Comparison of ENCODE assay signal across 2 cellular contexts in the genomic region with DNA sequence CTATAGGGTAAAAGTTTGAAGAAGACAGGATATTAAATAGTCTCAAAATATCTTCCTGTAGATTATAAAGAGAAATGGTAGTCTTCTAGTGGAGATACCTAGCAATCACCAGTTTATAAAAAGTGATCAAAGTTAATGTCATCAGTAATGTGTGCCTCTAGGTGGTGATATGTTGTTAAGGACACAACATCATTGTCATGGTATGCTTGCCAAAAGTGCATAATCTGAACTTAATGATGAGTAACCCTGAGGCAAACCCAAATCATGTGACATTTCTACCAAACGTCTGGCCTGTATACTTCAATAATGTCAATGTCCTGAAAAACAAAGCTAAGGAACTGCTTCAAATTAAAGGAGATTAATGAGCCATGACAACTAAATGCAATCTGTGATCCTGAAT.
TF ChIP-seq lines count a peak whose summit lies in the region.

No MANE protein-coding gene starts in this region.

TF ChIP-seq in SK-N-SH, 30 proteins besides CTCF, POLR2A, EP300 and RAD21 (continued from another document and continues in another):
- no peak for TF ChIP-seq REST (IDR thresholded peaks at IDR 0.05; ENCODE audit: low read depth, low read length)
- TF ChIP-seq PBX3 (IDR thresholded peaks at IDR 0.05), result 0 out of 2 replicates have a peak, but pooled peaks have one; percentile 46
- TF ChIP-seq, protein P1, sequence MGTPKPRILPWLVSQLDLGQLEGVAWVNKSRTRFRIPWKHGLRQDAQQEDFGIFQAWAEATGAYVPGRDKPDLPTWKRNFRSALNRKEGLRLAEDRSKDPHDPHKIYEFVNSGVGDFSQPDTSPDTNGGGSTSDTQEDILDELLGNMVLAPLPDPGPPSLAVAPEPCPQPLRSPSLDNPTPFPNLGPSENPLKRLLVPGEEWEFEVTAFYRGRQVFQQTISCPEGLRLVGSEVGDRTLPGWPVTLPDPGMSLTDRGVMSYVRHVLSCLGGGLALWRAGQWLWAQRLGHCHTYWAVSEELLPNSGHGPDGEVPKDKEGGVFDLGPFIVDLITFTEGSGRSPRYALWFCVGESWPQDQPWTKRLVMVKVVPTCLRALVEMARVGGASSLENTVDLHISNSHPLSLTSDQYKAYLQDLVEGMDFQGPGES (IDR thresholded peaks at IDR 0.05; ENCODE audit: low read depth, low read length), result no peak
- no peak for TF ChIP-seq RCOR1 (IDR thresholded peaks at IDR 0.05; ENCODE audit: low read length)
- TF ChIP-seq FOSL2 (IDR thresholded peaks at IDR 0.05; ENCODE audit: borderline replicate concordance, low read depth), result 0 out of 2 replicates have a peak, but pooled peaks have one; percentile 3
- TF ChIP-seq EZH2phosphoT487 (IDR thresholded peaks at IDR 0.05; ENCODE audit: borderline replicate concordance, low read depth), result no peak
- TF ChIP-seq NRF1 (IDR thresholded peaks at IDR 0.05; ENCODE audit: low read depth, low read length), result no peak
- TF ChIP-seq TAF1 (IDR thresholded peaks at IDR 0.05; ENCODE audit: borderline replicate concordance, low read depth, low read length), result no peak
- TF ChIP-seq MAX (IDR thresholded peaks at IDR 0.05; ENCODE audit: low read depth), result no peak
- TF ChIP-seq POLR2AphosphoS5 (IDR thresholded peaks at IDR 0.05; ENCODE audit: low read depth, low read length), result no peak
- peak; percentile 42; the same call in 1 of the 2 replicates for TF ChIP-seq NFIC (IDR thresholded peaks at IDR 0.05; ENCODE audit: borderline replicate concordance)
- TF ChIP-seq MXI1 (IDR thresholded peaks at IDR 0.05; ENCODE audit: low read depth, low read length), result peak; percentile 19; the same call in 1 of the 2 replicates
- TF ChIP-seq USF2 (IDR thresholded peaks at IDR 0.05; ENCODE audit: borderline replicate concordance, low read depth, low read length), result no peak
- no peak for TF ChIP-seq CHD2 (IDR thresholded peaks at IDR 0.05; ENCODE audit: low read length, partially characterized antibody)
- no peak for TF ChIP-seq RFX5 (IDR thresholded peaks at IDR 0.05; ENCODE audit: low read length)
- no peak for TF ChIP-seq GABPA (IDR thresholded peaks at IDR 0.05; ENCODE audit: low read depth)
- no peak for TF ChIP-seq RXRA (IDR thresholded peaks at IDR 0.05; ENCODE audit: borderline replicate concordance, low read depth)
- TF ChIP-seq FOXM1 (IDR thresholded peaks at IDR 0.05; ENCODE audit: low read depth), result no peak
- no peak for TF ChIP-seq JUND (IDR thresholded peaks at IDR 0.05)
- TF ChIP-seq TEAD4 (IDR thresholded peaks at IDR 0.05; ENCODE audit: borderline replicate concordance, insufficient read depth), result no peak
- TF ChIP-seq SIN3A (IDR thresholded peaks at IDR 0.05; ENCODE audit: borderline replicate concordance, low read depth, low read length), result no peak
- TF ChIP-seq SMC3 (IDR thresholded peaks at IDR 0.05; ENCODE audit: low read depth, low read length), result peak; percentile 15; the same call in 1 of the 2 replicates
- TF ChIP-seq ELF1 (IDR thresholded peaks at IDR 0.05), result no peak
- peak; percentile 51; the same call in 1 of the 2 replicates for TF ChIP-seq USF1 (IDR thresholded peaks at IDR 0.05; ENCODE audit: borderline replicate concordance, low read depth)

TF ChIP-seq in SK-N-SH treated with all-trans-retinoic acid at 6 μM for 48 hours, 23 proteins besides CTCF, POLR2A, EP300 and RAD21 (continued from another document):
- TF ChIP-seq, protein P2, sequence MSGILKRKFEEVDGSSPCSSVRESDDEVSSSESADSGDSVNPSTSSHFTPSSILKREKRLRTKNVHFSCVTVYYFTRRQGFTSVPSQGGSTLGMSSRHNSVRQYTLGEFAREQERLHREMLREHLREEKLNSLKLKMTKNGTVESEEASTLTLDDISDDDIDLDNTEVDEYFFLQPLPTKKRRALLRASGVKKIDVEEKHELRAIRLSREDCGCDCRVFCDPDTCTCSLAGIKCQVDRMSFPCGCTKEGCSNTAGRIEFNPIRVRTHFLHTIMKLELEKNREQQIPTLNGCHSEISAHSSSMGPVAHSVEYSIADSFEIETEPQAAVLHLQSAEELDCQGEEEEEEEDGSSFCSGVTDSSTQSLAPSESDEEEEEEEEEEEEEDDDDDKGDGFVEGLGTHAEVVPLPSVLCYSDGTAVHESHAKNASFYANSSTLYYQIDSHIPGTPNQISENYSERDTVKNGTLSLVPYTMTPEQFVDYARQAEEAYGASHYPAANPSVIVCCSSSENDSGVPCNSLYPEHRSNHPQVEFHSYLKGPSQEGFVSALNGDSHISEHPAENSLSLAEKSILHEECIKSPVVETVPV (CRISPR knock-in tag; IDR thresholded peaks at IDR 0.05), result no peak
- TF ChIP-seq BACH2 (CRISPR knock-in tag; IDR thresholded peaks at IDR 0.05; ENCODE audit: borderline replicate concordance), result no peak
- TF ChIP-seq SNAI2 (CRISPR knock-in tag; IDR thresholded peaks at IDR 0.05), result no peak
- TF ChIP-seq ESRRG (CRISPR knock-in tag; IDR thresholded peaks at IDR 0.05), result no peak
- TF ChIP-seq TCF4 (CRISPR knock-in tag; IDR thresholded peaks at IDR 0.05; ENCODE audit: borderline replicate concordance), result no peak
- no peak for TF ChIP-seq TOX (CRISPR knock-in tag; IDR thresholded peaks at IDR 0.05; ENCODE audit: borderline replicate concordance)
